Comparison of ENCODE assay signal across 9 cellular contexts in the genomic region with DNA sequence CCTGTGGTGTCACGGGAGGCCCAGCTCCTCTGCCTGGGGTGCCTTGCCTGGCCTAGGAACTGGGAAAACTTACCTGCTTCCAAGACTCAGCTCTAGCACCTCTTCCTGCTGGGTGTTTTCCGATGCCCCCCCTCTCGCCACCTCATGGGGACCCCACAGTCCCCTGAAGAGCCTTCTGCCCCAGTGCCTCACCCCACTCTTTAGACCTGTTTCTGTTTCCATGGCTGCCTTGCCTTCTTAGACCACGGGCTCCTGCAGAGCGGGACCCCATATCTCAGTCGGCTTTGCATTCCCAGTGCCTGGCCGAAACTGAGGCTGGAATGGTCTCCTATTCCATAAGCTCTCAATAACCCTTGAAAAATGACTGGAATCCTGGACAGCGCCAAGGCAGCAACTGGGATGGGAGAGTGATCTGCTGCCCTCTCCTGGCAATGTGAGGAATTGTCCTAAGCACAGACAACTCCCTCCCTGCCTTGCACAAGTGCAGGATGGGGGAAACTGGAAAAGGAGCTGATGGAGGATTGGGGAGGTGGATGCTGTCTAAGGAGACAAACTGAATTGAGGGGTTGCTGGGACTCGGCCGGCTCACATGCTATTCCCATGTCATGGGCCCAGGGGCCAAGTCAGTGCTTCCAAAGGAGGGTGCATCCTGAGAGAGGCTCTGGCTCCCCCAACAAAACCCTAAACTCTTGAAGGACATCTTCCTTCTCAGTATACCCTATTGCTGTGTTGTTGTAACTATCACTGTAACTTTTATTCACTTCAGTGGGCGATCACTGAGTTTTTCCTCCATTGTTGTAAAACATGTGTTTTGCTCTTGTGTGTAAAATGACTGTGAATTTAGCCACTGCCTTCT. TPM values are rescaled to one million over a fixed set of nuclear protein-coding genes. Genes with fewer than 3 reads are reported as not detected.
DNase-seq lines count a peak whose midpoint lies in the region; ATAC-seq, FAIRE-seq and TF ChIP-seq lines count a peak whose summit lies in the region.
"Had no signal": no experiment of that assay in that cellular context is flagged by ENCODE, and none has a peak within 500 bp of the region (broad histone marks: within the 10 kb centered on the region; RNA-seq: fewer than 3 reads in every experiment).

No MANE protein-coding gene starts in this region.

- no peak overlapping the region for H3K4me3 ChIP-seq in Peyer's patch
- H3K4me3 ChIP-seq in osteoblast (ENCODE audit: insufficient read depth, low read length), result no peak overlapping the region

- peak; percentile 63 for DNase-seq in EL
- peak; percentile 69 for DNase-seq in HTR-8/SVneo (ENCODE audit: insufficient read length, low spot score)
- peak in 2 of 3 donors; percentile 39 to 74 for DNase-seq in Peyer's patch
- peak; percentile 70 for DNase-seq in activated naive CD4-positive, alpha-beta T cell treated with anti-CD3 and anti-CD28 coated beads for 36 hours
- DNase-seq in globus pallidus (ENCODE audit: low spot score), result peak; percentile 74
- peak; percentile 94 for DNase-seq in osteoblast (ENCODE audit: insufficient read length, low spot score, missing footprints)
- DNase-seq in posterior vena cava (ENCODE audit: low spot score), result no peak

- H3K27ac Mint-ChIP-seq in activated naive CD4-positive, alpha-beta T cell treated with anti-CD3 and anti-CD28 coated beads for 36 hours, result no peak overlapping the region
- H3K27ac Mint-ChIP-seq: activated naive CD4-positive, alpha-beta T cell treated with anti-CD3 and anti-CD28 coated beads, Interleukin-2, amount 50 U/mL, for 24 hours had no signal

- no peak overlapping the region for H3K27ac ChIP-seq in Peyer's patch
- no peak overlapping the region for H3K27ac ChIP-seq in osteoblast (ENCODE audit: low read depth, low read length)

- intact Hi-C loops in activated naive CD4-positive, alpha-beta T cell treated with anti-CD3 and anti-CD28 coated beads for 36 hours (cut with micrococcal nuclease), result loop anchor here (1.0 to 10.0 kb wide), 2 partner anchors 141 to 283 kb away; no protein-coding TSS in a partner anchor
- intact Hi-C loops in posterior vena cava (cut with DNase I), result no loop called here

- H3K27me3 Mint-ChIP-seq in activated naive CD4-positive, alpha-beta T cell treated with anti-CD3 and anti-CD28 coated beads for 36 hours (ENCODE audit: low read depth), result no peaks in the 10 kb centered on the region
- H3K27me3 Mint-ChIP-seq: activated naive CD4-positive, alpha-beta T cell treated with anti-CD3 and anti-CD28 coated beads, Interleukin-2, amount 50 U/mL, for 24 hours had no signal

- no peak for ATAC-seq in GM18907 (IDR thresholded peaks at IDR 0.05; ENCODE audit: unreplicated experiment)

- no peak for TF ChIP-seq POLR2A in Peyer's patch (IDR thresholded peaks at IDR 0.05)

- peaks cover 5% of the 10 kb centered on the region for H3K4me1 Mint-ChIP-seq in activated naive CD4-positive, alpha-beta T cell treated with anti-CD3 and anti-CD28 coated beads for 36 hours (ENCODE audit: low read depth)

- CTCF ChIA-PET in activated naive CD4-positive, alpha-beta T cell treated with anti-CD3 and anti-CD28 coated beads for 36 hours (lab: Charles Lee), result interaction anchor here (0.6 to 3.1 kb wide), 32 partner anchors 8 to 283 kb away, joined by 3 to 64 read pairs (median 4); no protein-coding TSS in a partner anchor

- H3K9me3 ChIP-seq in Peyer's patch (no peaks in the 10 kb centered on the region), osteoblast (ENCODE audit: low read depth, low read length) (no peaks in the 10 kb centered on the region)

- H3K79me2 ChIP-seq in osteoblast (ENCODE audit: insufficient read depth, low read length), result no peaks in the 10 kb centered on the region

- no peaks in the 10 kb centered on the region for H3K9me3 Mint-ChIP-seq in activated naive CD4-positive, alpha-beta T cell treated with anti-CD3 and anti-CD28 coated beads for 36 hours
- H3K9me3 Mint-ChIP-seq: activated naive CD4-positive, alpha-beta T cell treated with anti-CD3 and anti-CD28 coated beads, Interleukin-2, amount 50 U/mL, for 24 hours had no signal

- H2AFZ ChIP-seq in osteoblast (ENCODE audit: low read length), result no peak overlapping the region

- H3K27me3 ChIP-seq in Peyer's patch (no peaks in the 10 kb centered on the region), osteoblast (ENCODE audit: insufficient read depth, low read length) (peaks cover under 1% of the 10 kb centered on the region)

- no peaks in the 10 kb centered on the region for H3K36me3 ChIP-seq in Peyer's patch
- no peaks in the 10 kb centered on the region for H3K36me3 ChIP-seq in osteoblast (ENCODE audit: insufficient read depth, low read length)

- peak; percentile 63 to 84 (median 70) for TF ChIP-seq CTCF in Peyer's patch (IDR thresholded peaks at IDR 0.05)
- TF ChIP-seq CTCF in osteoblast (IDR thresholded peaks at IDR 0.05; ENCODE audit: extremely low read depth, low read depth, low read length), result peak; percentile 90

- H3K4me3 Mint-ChIP-seq in activated naive CD4-positive, alpha-beta T cell treated with anti-CD3 and anti-CD28 coated beads for 36 hours, result no peak overlapping the region
- H3K4me3 Mint-ChIP-seq: activated naive CD4-positive, alpha-beta T cell treated with anti-CD3 and anti-CD28 coated beads, Interleukin-2, amount 50 U/mL, for 24 hours had no signal

- H3K4me1 ChIP-seq in Peyer's patch, result no peaks in the 10 kb centered on the region
- no peaks in the 10 kb centered on the region for H3K4me1 ChIP-seq in osteoblast (ENCODE audit: insufficient read depth, low read length)

- H3K36me3 Mint-ChIP-seq in activated naive CD4-positive, alpha-beta T cell treated with anti-CD3 and anti-CD28 coated beads for 36 hours (ENCODE audit: low read depth), result no peaks in the 10 kb centered on the region
- H3K36me3 Mint-ChIP-seq: activated naive CD4-positive, alpha-beta T cell treated with anti-CD3 and anti-CD28 coated beads, Interleukin-2, amount 50 U/mL, for 24 hours had no signal

- FAIRE-seq in HTR-8/SVneo (lab: Jason Lieb, UNC), result peak; percentile 86

- no peak overlapping the region for H3K4me2 ChIP-seq in osteoblast (ENCODE audit: insufficient read depth, low read length)

- no peaks in the 10 kb centered on the region for H4K20me1 ChIP-seq in osteoblast (ENCODE audit: insufficient read depth, low read length)

RNA-seq across cellular contexts. Expression of gene IL17RA, which starts 26.6 kb away (rescaled TPM):
- total RNA-seq in Peyer's patch, result 10 to 100 TPM; 12.4 to 23.6 (median 18.3) TPM
- 10 to 100 TPM; 10.2 to 10.7 TPM for total RNA-seq in activated naive CD4-positive, alpha-beta T cell treated with anti-CD3 and anti-CD28 coated beads for 36 hours
- 6.2 TPM in 2 replicates for total RNA-seq in osteoblast
- total RNA-seq in posterior vena cava, result 10 to 100 TPM; 11.5 to 21.8 TPM

RNA-seq across cellular contexts. Expression of gene GAB4, which starts 50.2 kb away (rescaled TPM):
- not detected for total RNA-seq in Peyer's patch
- total RNA-seq in activated naive CD4-positive, alpha-beta T cell treated with anti-CD3 and anti-CD28 coated beads for 36 hours, result not detected
- total RNA-seq in osteoblast, result not detected in 2 replicates
- not detected for total RNA-seq in posterior vena cava
